ENCODE assay signal across 21 cellular contexts in genomic region chr4:147815741-147816140, GRCh38.
A peak's percentile ranks its signal among the peaks of the same experiment; 100 is the strongest.
DNase-seq lines count a peak whose midpoint lies in the region; ATAC-seq and TF ChIP-seq lines count a peak whose summit lies in the region.
"Had no signal": no experiment of that assay in that cellular context is flagged by ENCODE, and none has a peak within 500 bp of the region (broad histone marks: within the 10 kb centered on the region; RNA-seq: fewer than 3 reads in every experiment).

No MANE protein-coding gene starts in this region.

- H3K27ac Mint-ChIP-seq in chondrocyte (ENCODE audit: unreplicated experiment), result peak overlapping the region; percentile 82
- H3K27ac Mint-ChIP-seq in naive thymus-derived CD4-positive, alpha-beta T cell, result no peak overlapping the region
- H3K27ac Mint-ChIP-seq: nephron had no signal

- H3K4me3 Mint-ChIP-seq in chondrocyte (ENCODE audit: unreplicated experiment), result no peak overlapping the region
- H3K4me3 Mint-ChIP-seq in naive thymus-derived CD4-positive, alpha-beta T cell, result peak overlapping the region in 1 of 10 donors; percentile 18
- H3K4me3 Mint-ChIP-seq: nephron had no signal

- no peaks in the 10 kb centered on the region for H3K9me3 ChIP-seq in naive thymus-derived CD4-positive, alpha-beta T cell (ENCODE audit: control insufficient read depth in 2 of 3, low read length in 3 of 3)
- H3K9me3 ChIP-seq in thoracic aorta, result no peaks in the 10 kb centered on the region
- H3K9me3 ChIP-seq: SK-N-SH, thyroid gland had no signal

- H3K4me3 ChIP-seq in naive thymus-derived CD4-positive, alpha-beta T cell (ENCODE audit: low read length), result no peak overlapping the region
- H3K4me3 ChIP-seq in thoracic aorta, result no peak overlapping the region
- H3K4me3 ChIP-seq: thyroid gland had no signal

- H3K36me3 ChIP-seq in naive thymus-derived CD4-positive, alpha-beta T cell (ENCODE audit: control insufficient read depth in 2 of 3, insufficient read depth in 3 of 3, low read length in 3 of 3), result no peaks in the 10 kb centered on the region
- no peaks in the 10 kb centered on the region for H3K36me3 ChIP-seq in thoracic aorta
- H3K36me3 ChIP-seq: thyroid gland had no signal

- H3K27me3 Mint-ChIP-seq in chondrocyte (ENCODE audit: low read depth), result no peaks in the 10 kb centered on the region
- H3K27me3 Mint-ChIP-seq in naive thymus-derived CD4-positive, alpha-beta T cell, result no peaks in the 10 kb centered on the region

- H3K9me3 Mint-ChIP-seq in chondrocyte (ENCODE audit: low read depth), result no peaks in the 10 kb centered on the region
- H3K9me3 Mint-ChIP-seq in naive thymus-derived CD4-positive, alpha-beta T cell, result peaks cover 0 to 2% (median 0%) of the 10 kb centered on the region in 11 donors
- H3K9me3 Mint-ChIP-seq: nephron had no signal

- peak; percentile 18 to 23 for DNase-seq in Kasumi-1 (lab: John Stamatoyannopoulos, UW)
- no peak for DNase-seq in chondrocyte (ENCODE audit: low spot score)
- no peak for DNase-seq in naive thymus-derived CD4-positive, alpha-beta T cell
- DNase-seq in thoracic aorta (ENCODE audit: low spot score), result no peak
- no peak for DNase-seq in NCI-H2029 (lab: John Stamatoyannopoulos, UW)
- DNase-seq: activated CD4-positive, alpha-beta T cell treated with anti-CD3 and anti-CD28 coated beads for 1 hour; activated effector memory CD4-positive, alpha-beta T cell treated with Interleukin-2 at 50 U/mL for 16 hours; central memory CD4-positive, alpha-beta T cell; effector CD8-positive, alpha-beta T cell; KG1; mesenchymal stem cell; NCI-H1048; NCI-H2029 treated with DMSO at 0.1 percent for 48 hours; NCI-H446 treated with DMSO at 0.1 percent for 48 hours; NK-92 treated with Interleukin-12 subunit alpha and Interleukin-12 subunit beta, amount 100 ng/mL, for 24 hours; SK-N-SH; stimulated activated CD8-positive, alpha-beta memory T cell treated with anti-CD3 and anti-CD28 coated beads, Interleukin-4, amount 100 ng/mL, for 48 hours; thyroid gland had no signal

- intact Hi-C loops in naive thymus-derived CD4-positive, alpha-beta T cell (cut with micrococcal nuclease), result no loop called here

- H3K27me3 ChIP-seq in naive thymus-derived CD4-positive, alpha-beta T cell (ENCODE audit: control insufficient read depth in 2 of 2, insufficient read depth in 2 of 2, low read length in 2 of 2), result no peaks in the 10 kb centered on the region
- H3K27me3 ChIP-seq in thoracic aorta (replicated peaks; ENCODE audit: insufficient read depth), result no peaks in the 10 kb centered on the region
- H3K27me3 ChIP-seq: thyroid gland had no signal

- no peak overlapping the region for H3K27ac ChIP-seq in naive thymus-derived CD4-positive, alpha-beta T cell (ENCODE audit: low read depth, low read length)
- H3K27ac ChIP-seq in thoracic aorta, result peak overlapping the region; percentile 70 to 73

- TF ChIP-seq CTCF in chondrocyte (IDR thresholded peaks at IDR 0.05), result no peak
- TF ChIP-seq CTCF in thoracic aorta (IDR thresholded peaks at IDR 0.05), result no peak

- H3K36me3 Mint-ChIP-seq in chondrocyte (ENCODE audit: low read depth), result no peaks in the 10 kb centered on the region
- peaks cover 0 to 3% (median 0%) of the 10 kb centered on the region in 5 donors for H3K36me3 Mint-ChIP-seq in naive thymus-derived CD4-positive, alpha-beta T cell

- CTCF ChIA-PET in naive thymus-derived CD4-positive, alpha-beta T cell (lab: Charles Lee), result no interaction called here

- peak; percentile 27 for ATAC-seq in naive thymus-derived CD4-positive, alpha-beta T cell
- ATAC-seq in thoracic aorta (ENCODE audit: insufficient number of reproducible peaks, low FRiP score, low read depth) (no peak), GM21576 (IDR thresholded peaks at IDR 0.05; ENCODE audit: unreplicated experiment) (no peak), HG02885 (IDR thresholded peaks at IDR 0.05; ENCODE audit: poor library complexity, unreplicated experiment) (no peak)

- peaks cover 83% of the 10 kb centered on the region for H3K4me1 Mint-ChIP-seq in chondrocyte (ENCODE audit: low read depth)
- peaks cover 0 to 12% (median 7%) of the 10 kb centered on the region in 7 donors for H3K4me1 Mint-ChIP-seq in naive thymus-derived CD4-positive, alpha-beta T cell

- POLR2A ChIA-PET in naive thymus-derived CD4-positive, alpha-beta T cell (lab: Charles Lee), result no interaction called here

- H3K4me1 ChIP-seq in naive thymus-derived CD4-positive, alpha-beta T cell (ENCODE audit: control insufficient read depth in 2 of 2, insufficient read depth in 2 of 2, low read length in 2 of 2), result peaks cover 0 to 8% of the 10 kb centered on the region in 2 donors
- H3K4me1 ChIP-seq in thoracic aorta (ENCODE audit: control insufficient read depth in 1 of 2, low read depth in 2 of 2), result peaks cover 62 to 79% of the 10 kb centered on the region in 2 donors

Comparison
In these comparisons a context has a peak if more than half of its experiments do, and no peak if none do; other contexts are left out.
1. DNase-seq: peak in Kasumi-1 (2 of 2); none in chondrocyte (single experiment), naive thymus-derived CD4-positive, alpha-beta T cell (0 of 9), thoracic aorta (single experiment) and NCI-H2029 (single experiment).